In the genomic region with DNA sequence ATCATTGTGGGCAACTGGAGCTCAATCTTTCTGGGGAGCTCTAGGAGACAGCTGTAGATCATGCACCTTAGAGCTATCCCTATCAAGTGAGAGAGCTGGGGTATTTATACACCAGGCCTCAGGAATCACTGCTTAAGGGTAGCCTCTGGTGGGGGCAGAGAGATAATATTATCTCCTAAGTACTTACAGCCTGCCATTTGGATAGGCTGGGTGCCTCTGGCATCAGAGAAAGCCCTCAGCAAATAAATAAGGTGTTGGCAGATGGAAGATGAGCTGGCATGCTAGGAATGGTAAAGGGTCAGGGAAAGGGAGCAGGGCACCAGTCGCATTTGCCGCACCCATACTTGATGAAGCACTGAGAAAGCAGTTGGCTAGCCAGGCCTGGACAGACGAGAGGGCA, we compare ENCODE assay signal across 16 cellular contexts.
DNase-seq lines count a peak whose midpoint lies in the region; ATAC-seq lines count a peak whose summit lies in the region.
"Had no signal": no experiment of that assay in that cellular context is flagged by ENCODE, and none has a peak within 500 bp of the region (broad histone marks: within the 10 kb centered on the region; RNA-seq: fewer than 3 reads in every experiment).

No MANE protein-coding gene starts in this region.

- DNase-seq in NCI-H82 (lab: John Stamatoyannopoulos, UW) (peak; percentile 37), NCI-H82 treated with DMSO at 0.1 percent for 48 hours (lab: John Stamatoyannopoulos, UW; ENCODE audit: unreplicated experiment) (no peak), ELF-1 (ENCODE audit: low read depth, low spot score) (peak; percentile 18), NCI-H69 (lab: John Stamatoyannopoulos, UW) (peak; percentile 4), GM23248 (no peak)
- DNase-seq in effector memory CD4-positive, alpha-beta T cell: no peak
- no peak for DNase-seq in stimulated activated effector memory CD8-positive, alpha-beta T cell treated with anti-CD3 and anti-CD28 coated beads, Interleukin-12 subunit alpha, Interleukin-12 subunit beta, amount 100 ng/mL, for 72 hours (ENCODE audit: low spot score in 2 of 2)
- DNase-seq: 8988T; CD4-positive, alpha-beta memory T cell; DMS153; DMS79; GF-D8; H9 had no signal

- 95 to 100% methylated on average over 1 to 2 of the region's 3 CpGs for WGBS in mesodermal cell (ENCODE audit: insufficient coverage in 2 of 2), 2 experiments
- WGBS in GM23248 (ENCODE audit: low coverage in 1 of 2, low lambda C conversion rate in 2 of 2, missing lambda C conversion rate in 2 of 2), 2 experiments: 100% methylated on average over 3 of the region's 3 CpGs

- H3K36me3 Mint-ChIP-seq in stimulated activated effector memory CD8-positive, alpha-beta T cell treated with anti-CD3 and anti-CD28 coated beads, Interleukin-12 subunit alpha, Interleukin-12 subunit beta, amount 100 ng/mL, for 72 hours: no peaks in the 10 kb centered on the region
- H3K36me3 Mint-ChIP-seq: CD14-positive monocyte; CD4-positive, alpha-beta memory T cell had no signal

- H3K27ac Mint-ChIP-seq in stimulated activated effector memory CD8-positive, alpha-beta T cell treated with anti-CD3 and anti-CD28 coated beads, Interleukin-12 subunit alpha, Interleukin-12 subunit beta, amount 100 ng/mL, for 72 hours: no peak overlapping the region
- H3K27ac Mint-ChIP-seq: CD4-positive, alpha-beta memory T cell had no signal

- H3K4me1 Mint-ChIP-seq in stimulated activated effector memory CD8-positive, alpha-beta T cell treated with anti-CD3 and anti-CD28 coated beads, Interleukin-12 subunit alpha, Interleukin-12 subunit beta, amount 100 ng/mL, for 72 hours: no peaks in the 10 kb centered on the region
- H3K4me1 Mint-ChIP-seq: CD14-positive monocyte; CD4-positive, alpha-beta memory T cell; H9 had no signal

- H3K9me3 ChIP-seq in mesodermal cell (ENCODE audit: control insufficient read depth, low read length) (no peaks in the 10 kb centered on the region), GM23248 (ENCODE audit: low read depth) (no peaks in the 10 kb centered on the region)
- no peaks in the 10 kb centered on the region for H3K9me3 ChIP-seq in effector memory CD4-positive, alpha-beta T cell (ENCODE audit: control insufficient read depth, low read length)
- H3K9me3 ChIP-seq: BLaER1 had no signal

- no peak overlapping the region for H3K4me3 Mint-ChIP-seq in stimulated activated effector memory CD8-positive, alpha-beta T cell treated with anti-CD3 and anti-CD28 coated beads, Interleukin-12 subunit alpha, Interleukin-12 subunit beta, amount 100 ng/mL, for 72 hours
- H3K4me3 Mint-ChIP-seq: CD14-positive monocyte; CD4-positive, alpha-beta memory T cell; H9 had no signal

- H3K27ac ChIP-seq in mesodermal cell (ENCODE audit: low read depth, low read length, severe bottlenecking): peak overlapping the region; percentile 23
- no peak overlapping the region for H3K27ac ChIP-seq in effector memory CD4-positive, alpha-beta T cell (ENCODE audit: insufficient read depth, low read length, poor library complexity, severe bottlenecking)
- no peak overlapping the region for H3K27ac ChIP-seq in GM23248
- H3K27ac ChIP-seq: BLaER1 had no signal

- H2AFZ ChIP-seq in GM23248: no peak overlapping the region

- no peaks in the 10 kb centered on the region for H4K20me1 ChIP-seq in GM23248 (ENCODE audit: insufficient read depth)
- H4K20me1 ChIP-seq: BLaER1 had no signal

- in situ Hi-C loops in GM23248 (cut with MboI): no loop called here

- H3K4me1 ChIP-seq in mesodermal cell (ENCODE audit: control insufficient read depth, insufficient read depth, low read length, poor library complexity, severe bottlenecking): peaks cover 5% of the 10 kb centered on the region
- no peaks in the 10 kb centered on the region for H3K4me1 ChIP-seq in effector memory CD4-positive, alpha-beta T cell (ENCODE audit: control insufficient read depth, insufficient read depth, low read length, poor library complexity, severe bottlenecking)
- H3K4me1 ChIP-seq in GM23248 (ENCODE audit: insufficient read depth): peaks cover 10% of the 10 kb centered on the region
- H3K4me1 ChIP-seq: BLaER1 had no signal

- H3K4me3 ChIP-seq in mesodermal cell (ENCODE audit: extremely low read depth, insufficient read depth, low read length, poor library complexity, severe bottlenecking) (no peak overlapping the region), GM23248 (no peak overlapping the region)
- no peak overlapping the region for H3K4me3 ChIP-seq in effector memory CD4-positive, alpha-beta T cell (ENCODE audit: insufficient read depth, low read depth, low read length, poor library complexity, severe bottlenecking)
- H3K4me3 ChIP-seq: BLaER1 had no signal

- no peak overlapping the region for H3K4me2 ChIP-seq in GM23248 (ENCODE audit: unreplicated experiment)
- H3K4me2 ChIP-seq: BLaER1 had no signal

- ATAC-seq in stimulated activated effector memory CD8-positive, alpha-beta T cell treated with anti-CD3 and anti-CD28 coated beads, Interleukin-12 subunit alpha, Interleukin-12 subunit beta, amount 100 ng/mL, for 72 hours: no peak

- H3F3A ChIP-seq in GM23248 (ENCODE audit: insufficient read depth): peaks cover 6% of the 10 kb centered on the region; the same call in 1 of the 2 replicates

- H3K36me3 ChIP-seq in mesodermal cell (ENCODE audit: control insufficient read depth, insufficient read depth, low read length) (no peaks in the 10 kb centered on the region), GM23248 (ENCODE audit: low read depth) (no peaks in the 10 kb centered on the region)
- H3K36me3 ChIP-seq in effector memory CD4-positive, alpha-beta T cell (ENCODE audit: control insufficient read depth, insufficient read depth, low read length): no peaks in the 10 kb centered on the region
- H3K36me3 ChIP-seq: BLaER1 had no signal

- H3K79me2 ChIP-seq in GM23248 (ENCODE audit: insufficient read depth): no peaks in the 10 kb centered on the region

- H3K9ac ChIP-seq in GM23248: no peak overlapping the region
- H3K9ac ChIP-seq: BLaER1 had no signal

- no peaks in the 10 kb centered on the region for H3K9me2 ChIP-seq in GM23248 (ENCODE audit: insufficient read depth)

- H3K27me3 ChIP-seq in effector memory CD4-positive, alpha-beta T cell (replicated peaks; ENCODE audit: control insufficient read depth, insufficient read depth, low read length, poor library complexity, severe bottlenecking): no peaks in the 10 kb centered on the region
- H3K27me3 ChIP-seq in GM23248 (replicated peaks; ENCODE audit: insufficient read depth): no peaks in the 10 kb centered on the region

- H3K9me3 Mint-ChIP-seq in stimulated activated effector memory CD8-positive, alpha-beta T cell treated with anti-CD3 and anti-CD28 coated beads, Interleukin-12 subunit alpha, Interleukin-12 subunit beta, amount 100 ng/mL, for 72 hours: no peaks in the 10 kb centered on the region
- H3K9me3 Mint-ChIP-seq: CD4-positive, alpha-beta memory T cell had no signal

Comparison
In these comparisons a context has a peak if more than half of its experiments do, and no peak if none do; other contexts are left out.
1. DNase-seq: peak in NCI-H82 (single experiment), ELF-1 (single experiment) and NCI-H69 (single experiment); none in NCI-H82 treated with DMSO at 0.1 percent for 48 hours (single experiment), effector memory CD4-positive, alpha-beta T cell (0 of 3), GM23248 (single experiment) and stimulated activated effector memory CD8-positive, alpha-beta T cell treated with anti-CD3 and anti-CD28 coated beads, Interleukin-12 subunit alpha, Interleukin-12 subunit beta, amount 100 ng/mL, for 72 hours (0 of 2).